ENCODE assay signal across 18 cellular contexts in the genomic region with DNA sequence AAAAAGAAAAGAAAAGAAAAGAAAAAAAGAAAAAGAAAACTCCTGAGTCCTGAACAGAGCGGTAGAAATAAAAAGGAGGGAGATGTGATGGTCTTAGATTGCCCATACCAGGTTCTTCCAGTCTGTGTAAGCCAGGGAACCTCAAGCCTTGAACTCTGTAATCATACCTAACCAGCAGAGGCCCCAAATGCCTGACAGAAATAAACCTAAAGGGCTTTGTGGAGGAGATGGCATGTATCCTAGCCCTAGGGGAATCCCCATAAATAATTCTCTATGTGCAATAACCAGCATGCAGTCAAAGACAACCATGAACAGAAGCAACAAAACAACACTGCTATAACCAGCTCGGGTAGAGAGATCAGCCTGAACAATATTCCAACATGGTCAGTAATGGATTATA. TPM values are rescaled to one million over a fixed set of nuclear protein-coding genes. Genes with fewer than 3 reads are reported as not detected.
DNase-seq lines count a peak whose midpoint lies in the region; ATAC-seq and TF ChIP-seq lines count a peak whose summit lies in the region.
"Had no signal": no experiment of that assay in that cellular context is flagged by ENCODE, and none has a peak within 500 bp of the region (broad histone marks: within the 10 kb centered on the region; RNA-seq: fewer than 3 reads in every experiment).

No MANE protein-coding gene starts in this region.

- H3K4me1 ChIP-seq in HAP-1 = peaks cover 2% of the 10 kb centered on the region; the same call in 1 of the 2 replicates
- H3K4me1 ChIP-seq: A549 had no signal

- peaks cover 0 to 4% of the 10 kb centered on the region in 2 donors for H3K36me3 Mint-ChIP-seq in activated naive CD4-positive, alpha-beta T cell treated with anti-CD3 and anti-CD28 coated beads, Interleukin-2, amount 50 U/mL, for 72 hours
- peaks cover 70% of the 10 kb centered on the region for H3K36me3 Mint-ChIP-seq in CD4-positive, alpha-beta T cell (ENCODE audit: low read depth)
- peaks cover 88% of the 10 kb centered on the region for H3K36me3 Mint-ChIP-seq in activated T-helper 17 cell treated with anti-CD3 and anti-CD28 coated beads, Interleukin-2, amount 50 U/mL, for 72 hours (ENCODE audit: low read depth)
- H3K36me3 Mint-ChIP-seq in mesothelial cell of epicardium = peaks cover 10% of the 10 kb centered on the region

- POLR2A ChIA-PET in CD4-positive, alpha-beta T cell (lab: Charles Lee) = interaction anchor here (0.5 kb wide), 1 partner anchor 23 kb away, joined by 3 read pairs; no protein-coding TSS in a partner anchor

- DNase-seq in activated naive CD4-positive, alpha-beta T cell treated with anti-CD3 and anti-CD28 coated beads, Interleukin-2, amount 50 U/mL, for 72 hours (ENCODE audit: low spot score in 2 of 2) = no peak
- DNase-seq in activated naive CD4-positive, alpha-beta T cell (lab: John Stamatoyannopoulos, UW) = no peak
- no peak for DNase-seq in CD4-positive, alpha-beta T cell
- DNase-seq in mesothelial cell of epicardium (ENCODE audit: low spot score in 2 of 2, unreplicated experiment in 2 of 2) (no peak), HAP-1 (ENCODE audit: low spot score in 2 of 2) (no peak)
- DNase-seq: CD4-positive, CD25-positive, alpha-beta regulatory T cell; DMS79 treated with DMSO at 0.1 percent for 48 hours; GF-D8; HFFc6; NCI-H2107; NCI-H226; NCI-H526 treated with DMSO at 0.1 percent for 48 hours; OCI-M1; RPMI8226 had no signal

- H3K27ac Mint-ChIP-seq in activated naive CD4-positive, alpha-beta T cell treated with anti-CD3 and anti-CD28 coated beads, Interleukin-2, amount 50 U/mL, for 72 hours = peak overlapping the region in 1 of 2 donors; percentile 62
- peak overlapping the region; percentile 20 for H3K27ac Mint-ChIP-seq in CD4-positive, alpha-beta T cell
- H3K27ac Mint-ChIP-seq in activated T-helper 17 cell treated with anti-CD3 and anti-CD28 coated beads, Interleukin-2, amount 50 U/mL, for 72 hours = no peak overlapping the region
- H3K27ac Mint-ChIP-seq in mesothelial cell of epicardium = peak overlapping the region; percentile 21
- H3K27ac Mint-ChIP-seq: HFFc6 had no signal

- peaks cover 11% of the 10 kb centered on the region for H3K4me1 Mint-ChIP-seq in CD4-positive, alpha-beta T cell (ENCODE audit: low read depth)
- peaks cover 9% of the 10 kb centered on the region for H3K4me1 Mint-ChIP-seq in activated T-helper 17 cell treated with anti-CD3 and anti-CD28 coated beads, Interleukin-2, amount 50 U/mL, for 72 hours
- peaks cover 4% of the 10 kb centered on the region for H3K4me1 Mint-ChIP-seq in mesothelial cell of epicardium

- no peak overlapping the region for H3K27ac ChIP-seq in CD4-positive, alpha-beta T cell (ENCODE audit: low read depth, low read length)
- H3K27ac ChIP-seq: A549 had no signal

- H3K4me3 ChIP-seq in HAP-1 = no peak overlapping the region
- H3K4me3 ChIP-seq: A549 had no signal

- no peak overlapping the region for H3K4me3 Mint-ChIP-seq in CD4-positive, alpha-beta T cell
- H3K4me3 Mint-ChIP-seq in activated T-helper 17 cell treated with anti-CD3 and anti-CD28 coated beads, Interleukin-2, amount 50 U/mL, for 72 hours = no peak overlapping the region
- H3K4me3 Mint-ChIP-seq in mesothelial cell of epicardium = no peak overlapping the region
- H3K4me3 Mint-ChIP-seq: CD4-positive, CD25-positive, alpha-beta regulatory T cell; HFFc6 had no signal

- no peaks in the 10 kb centered on the region for H3K9me3 Mint-ChIP-seq in activated naive CD4-positive, alpha-beta T cell treated with anti-CD3 and anti-CD28 coated beads, Interleukin-2, amount 50 U/mL, for 72 hours
- no peaks in the 10 kb centered on the region for H3K9me3 Mint-ChIP-seq in CD4-positive, alpha-beta T cell
- H3K9me3 Mint-ChIP-seq in activated T-helper 17 cell treated with anti-CD3 and anti-CD28 coated beads, Interleukin-2, amount 50 U/mL, for 72 hours = no peaks in the 10 kb centered on the region
- no peaks in the 10 kb centered on the region for H3K9me3 Mint-ChIP-seq in mesothelial cell of epicardium
- H3K9me3 Mint-ChIP-seq: CD4-positive, CD25-positive, alpha-beta regulatory T cell; HFFc6 had no signal

- CTCF ChIA-PET in CD4-positive, alpha-beta T cell (lab: Charles Lee) = no interaction called here

- H3K27me3 ChIP-seq in CD4-positive, alpha-beta T cell (ENCODE audit: control insufficient read depth, insufficient read depth, low read length) = no peaks in the 10 kb centered on the region
- no peaks in the 10 kb centered on the region for H3K27me3 ChIP-seq in HAP-1 (ENCODE audit: low read depth)

- in situ Hi-C loops in HAP-1 (cut with MboI; ENCODE audit: low sequenced_read_pairs) = no loop called here

- intact Hi-C loops in CD4-positive, alpha-beta T cell (cut with DNase I, micrococcal nuclease) = no loop called here

- peaks cover 19% of the 10 kb centered on the region for H3K36me3 ChIP-seq in HAP-1 (replicated peaks)

- ATAC-seq in activated naive CD4-positive, alpha-beta T cell treated with anti-CD3 and anti-CD28 coated beads, Interleukin-2, amount 50 U/mL, for 72 hours = peak; percentile 26 to 61
- ATAC-seq in CD4-positive, alpha-beta T cell (ENCODE audit: poor library complexity) = no peak
- peak; percentile 38 for ATAC-seq in activated T-helper 17 cell treated with anti-CD3 and anti-CD28 coated beads, Interleukin-2, amount 50 U/mL, for 72 hours (replicated peaks)
- ATAC-seq in GM21423 (IDR thresholded peaks at IDR 0.05; ENCODE audit: unreplicated experiment) (no peak), GM19452 (IDR thresholded peaks at IDR 0.05; ENCODE audit: unreplicated experiment) (no peak)
- ATAC-seq: A549 had no signal

- TF ChIP-seq CTCF in CD4-positive, alpha-beta T cell (IDR thresholded peaks at IDR 0.05) = no peak
- TF ChIP-seq CTCF in mesothelial cell of epicardium (IDR thresholded peaks at IDR 0.05; ENCODE audit: unreplicated experiment) = no peak

- H3K27me3 Mint-ChIP-seq in CD4-positive, alpha-beta T cell = no peaks in the 10 kb centered on the region
- H3K27me3 Mint-ChIP-seq in activated T-helper 17 cell treated with anti-CD3 and anti-CD28 coated beads, Interleukin-2, amount 50 U/mL, for 72 hours = no peaks in the 10 kb centered on the region
- H3K27me3 Mint-ChIP-seq in mesothelial cell of epicardium (ENCODE audit: low read depth) = no peaks in the 10 kb centered on the region
- H3K27me3 Mint-ChIP-seq: CD4-positive, CD25-positive, alpha-beta regulatory T cell had no signal

- no peaks in the 10 kb centered on the region for H3K9me3 ChIP-seq in CD4-positive, alpha-beta T cell (ENCODE audit: control insufficient read depth, low read length)
- no peaks in the 10 kb centered on the region for H3K9me3 ChIP-seq in HAP-1
- H3K9me3 ChIP-seq: A549 had no signal

RNA-seq across cellular contexts. Expression of a gene that starts 40.4 kb away (rescaled TPM):
- total RNA-seq in activated naive CD4-positive, alpha-beta T cell treated with anti-CD3 and anti-CD28 coated beads, Interleukin-2, amount 50 U/mL, for 72 hours = 100 to 1,000 TPM; 118 to 133 TPM
- 10 to 100 TPM; 73.3 to 76.0 TPM for total RNA-seq in CD4-positive, alpha-beta T cell
- total RNA-seq in activated T-helper 17 cell treated with anti-CD3 and anti-CD28 coated beads, Interleukin-2, amount 50 U/mL, for 72 hours = 100 to 1,000 TPM; 107 to 209 TPM
- total RNA-seq in mesothelial cell of epicardium = 79.8 to 88.7 TPM (median 86.5 TPM) in 3 replicates

Comparison
In these comparisons a context has a peak if more than half of its experiments do, and no peak if none do; other contexts are left out.
1. ATAC-seq: peak in activated naive CD4-positive, alpha-beta T cell treated with anti-CD3 and anti-CD28 coated beads, Interleukin-2, amount 50 U/mL, for 72 hours (2 of 2) and activated T-helper 17 cell treated with anti-CD3 and anti-CD28 coated beads, Interleukin-2, amount 50 U/mL, for 72 hours (single experiment); none in CD4-positive, alpha-beta T cell (single experiment), GM21423 (single experiment) and GM19452 (single experiment).